Comparison of ENCODE assay signal across 8 cellular contexts in the genomic region with DNA sequence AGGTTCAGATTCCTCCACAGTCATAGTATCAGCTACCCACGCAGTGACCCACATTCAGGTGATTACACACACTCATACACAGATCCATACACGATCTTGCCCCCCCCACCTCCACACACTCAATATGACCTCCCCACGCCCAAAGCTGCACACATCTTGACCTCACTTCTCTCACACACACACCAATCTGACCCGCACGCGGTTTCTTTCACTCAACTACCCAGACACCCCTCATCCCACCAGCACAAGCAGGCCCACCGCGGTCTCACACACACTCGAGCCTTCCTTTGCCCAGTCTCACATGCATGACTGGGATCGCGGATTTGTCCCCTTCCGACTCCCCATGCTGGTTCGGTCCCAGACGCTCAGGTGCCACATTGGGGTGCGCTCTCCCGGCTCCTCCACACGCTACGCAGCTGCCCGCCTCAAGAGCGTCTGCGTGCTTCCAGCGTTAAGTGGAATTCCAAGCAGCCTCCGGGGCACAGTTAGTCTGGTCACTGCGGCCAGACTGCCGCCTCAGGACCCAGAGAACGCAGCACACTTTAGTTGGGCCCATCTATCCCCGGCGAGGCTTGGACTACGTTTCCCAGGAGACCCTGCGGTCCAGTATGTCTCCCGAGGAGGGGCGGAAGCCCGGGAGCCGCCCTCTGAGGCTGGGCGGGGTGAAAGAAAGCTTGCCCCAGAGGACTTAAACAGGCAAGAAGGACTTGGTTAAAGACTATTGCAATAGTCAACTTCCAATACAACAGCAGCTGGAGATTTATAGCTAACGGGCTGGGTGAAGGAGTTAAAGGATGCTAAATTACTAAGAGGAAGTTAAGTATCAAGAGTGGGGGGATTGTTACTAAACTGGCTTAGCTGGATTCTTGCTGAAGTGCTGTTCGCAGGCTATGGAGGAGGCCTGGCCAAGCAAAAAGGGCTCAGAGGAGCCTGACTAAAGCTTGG. TPM values are rescaled to one million over a fixed set of nuclear protein-coding genes. Genes with fewer than 3 reads are reported as not detected.
DNase-seq lines count a peak whose midpoint lies in the region; ATAC-seq and TF ChIP-seq lines count a peak whose summit lies in the region.

No MANE protein-coding gene starts in this region.

- H3K4me3 Mint-ChIP-seq in Calu3 (ENCODE audit: low read depth, unreplicated experiment), result no peak overlapping the region
- H3K4me3 Mint-ChIP-seq in activated T-cell treated with anti-CD3 and anti-CD28 coated beads, Interleukin-2, amount 50 U/mL, for 4 hours, result no peak overlapping the region

- 0% methylated on average over 33 of the region's 37 CpGs for WGBS in esophagus muscularis mucosa

- BruUV-seq in Calu3 (replicated peaks; lab: Mats Ljungman, UMichigan), result no TSS peak

- H3K9ac ChIP-seq in muscle layer of colon (ENCODE audit: low read length), result peak overlapping the region; percentile 83

- no peaks in the 10 kb centered on the region for H3K27me3 ChIP-seq in esophagus muscularis mucosa
- H3K27me3 ChIP-seq in muscle layer of colon (ENCODE audit: control insufficient read depth in 1 of 2, insufficient read depth in 2 of 2, low read length in 2 of 2), result no peaks in the 10 kb centered on the region

- H3K36me3 Mint-ChIP-seq in Calu3 (ENCODE audit: insufficient read depth, unreplicated experiment), result peaks cover 3% of the 10 kb centered on the region
- H3K36me3 Mint-ChIP-seq in activated T-cell treated with anti-CD3 and anti-CD28 coated beads, Interleukin-2, amount 50 U/mL, for 4 hours (ENCODE audit: insufficient read depth), result peaks cover 28% of the 10 kb centered on the region

- H3K27ac ChIP-seq in esophagus muscularis mucosa (replicated peaks in 1 of 4) (peak overlapping the region; percentile 82 to 94 (median 88)), muscle layer of colon (ENCODE audit: low read depth, low read length) (peak overlapping the region; percentile 80)

- peak; percentile 92 for DNase-seq in Calu3
- DNase-seq in HuH-7 (ENCODE audit: low spot score), result peak; percentile 68
- DNase-seq in OCI-M2 (lab: John Stamatoyannopoulos, UW; ENCODE audit: unreplicated experiment), result peak; percentile 100
- peak; percentile 80 for DNase-seq in activated T-cell treated with anti-CD3 and anti-CD28 coated beads, Interleukin-2, amount 50 U/mL, for 4 hours
- DNase-seq in esophagus muscularis mucosa (ENCODE audit: extremely low spot score), result peak; percentile 95
- peak; percentile 89 for DNase-seq in stimulated activated CD8-positive, alpha-beta memory T cell treated with anti-CD3 and anti-CD28 coated beads, Interleukin-4, amount 100 ng/mL, for 48 hours

- H3K9me3 ChIP-seq in esophagus muscularis mucosa (peaks cover 0 to 5% (median 2%) of the 10 kb centered on the region in 4 donors), muscle layer of colon (ENCODE audit: low read length) (peaks cover 7% of the 10 kb centered on the region)

- no peaks in the 10 kb centered on the region for H3K27me3 Mint-ChIP-seq in Calu3 (ENCODE audit: unreplicated experiment)
- H3K27me3 Mint-ChIP-seq in activated T-cell treated with anti-CD3 and anti-CD28 coated beads, Interleukin-2, amount 50 U/mL, for 4 hours (ENCODE audit: low read depth), result no peaks in the 10 kb centered on the region

- intact Hi-C loops in Calu3 (cut with micrococcal nuclease; ENCODE audit: unreplicated experiment), result loop anchor here (1.0 to 5.0 kb wide), 3 partner anchors 12 to 278 kb away; partner anchors contain the start of genes ZNF529, ZNF790 and ZNF850
- intact Hi-C loops in esophagus muscularis mucosa (cut with DNase I), result loop anchor here (5.0 to 10.0 kb wide), 2 partner anchors 67 to 165 kb away; partner anchors contain the start of genes ZNF567, ZNF568 and ZNF829

- peak overlapping the region; percentile 66 to 95 (median 76) for H3K4me3 ChIP-seq in esophagus muscularis mucosa
- peak overlapping the region; percentile 75 to 100 for H3K4me3 ChIP-seq in muscle layer of colon (ENCODE audit: low read depth in 1 of 2, low read length in 2 of 2)

- H3K27ac Mint-ChIP-seq in Calu3 (ENCODE audit: unreplicated experiment), result no peak overlapping the region

- CTCF ChIA-PET in Calu3 (lab: Charles Lee), result interaction anchor here (0.5 to 1.5 kb wide), 6 partner anchors 9 to 671 kb away, joined by 3 to 11 read pairs (median 4); partner anchors contain the start of genes ZNF567 and ZNF790

- TF ChIP-seq EP300 in esophagus muscularis mucosa (IDR thresholded peaks at IDR 0.05), result no peak

- H3K4me1 Mint-ChIP-seq in Calu3 (ENCODE audit: low read depth, unreplicated experiment), result no peaks in the 10 kb centered on the region
- H3K4me1 Mint-ChIP-seq in activated T-cell treated with anti-CD3 and anti-CD28 coated beads, Interleukin-2, amount 50 U/mL, for 4 hours (ENCODE audit: low read depth), result peaks cover 8% of the 10 kb centered on the region

- H3K9me3 Mint-ChIP-seq in Calu3 (ENCODE audit: low read depth, unreplicated experiment), result peaks cover 11% of the 10 kb centered on the region
- H3K9me3 Mint-ChIP-seq in activated T-cell treated with anti-CD3 and anti-CD28 coated beads, Interleukin-2, amount 50 U/mL, for 4 hours, result peaks cover 9% of the 10 kb centered on the region

- TF ChIP-seq CTCF in Calu3 (IDR thresholded peaks at IDR 0.05; ENCODE audit: unreplicated experiment) (no peak), esophagus muscularis mucosa (IDR thresholded peaks at IDR 0.05) (no peak)

- ATAC-seq in GM21390 (IDR thresholded peaks at IDR 0.05; ENCODE audit: unreplicated experiment), result peak; percentile 78
- peak; percentile 93 to 94 for ATAC-seq in activated T-cell treated with anti-CD3 and anti-CD28 coated beads, Interleukin-2, amount 50 U/mL, for 4 hours

- H3K4me1 ChIP-seq in esophagus muscularis mucosa (peaks cover 12 to 28% (median 23%) of the 10 kb centered on the region in 4 donors), muscle layer of colon (ENCODE audit: insufficient read depth, low read length) (peaks cover 13% of the 10 kb centered on the region)

- H3K36me3 ChIP-seq in esophagus muscularis mucosa (peaks cover 0 to 39% (median 14%) of the 10 kb centered on the region in 4 donors), muscle layer of colon (ENCODE audit: insufficient read depth, low read length) (peaks cover 4% of the 10 kb centered on the region)

- no peak for TF ChIP-seq POLR2A in esophagus muscularis mucosa (IDR thresholded peaks at IDR 0.05; ENCODE audit: low read depth)

RNA-seq across cellular contexts. Expression of gene ZNF345, which starts 0.7 kb away (rescaled TPM):
- 5.0 and 5.3 TPM in 2 replicates for total RNA-seq in Calu3 (2022)
- total RNA-seq in activated T-cell treated with anti-CD3 and anti-CD28 coated beads, Interleukin-2, amount 50 U/mL, for 4 hours, result 1 to 10 TPM; 1.9 to 2.6 (median 2.5) TPM
- 1 to 10 TPM; 3.0 to 6.6 (median 4.3) TPM for total RNA-seq in esophagus muscularis mucosa

RNA-seq across cellular contexts. Expression of gene ZNF790, which starts 11.8 kb away (rescaled TPM):
- total RNA-seq in Calu3 (2022), result 10.4 and 10.8 TPM in 2 replicates
- 1 to 10 TPM; 3.5 to 4.5 (median 4.4) TPM for total RNA-seq in activated T-cell treated with anti-CD3 and anti-CD28 coated beads, Interleukin-2, amount 50 U/mL, for 4 hours
- total RNA-seq in esophagus muscularis mucosa, result 10 to 100 TPM in 1 of 4 donors, 1 to 10 TPM in 3; 5.8 to 11.1 (median 7.8) TPM

Comparison
In these comparisons a context has a peak if more than half of its experiments do, and no peak if none do; other contexts are left out.
1. Peak in every context shown above with its lines: DNase-seq, ATAC-seq, H3K4me3 ChIP-seq and H3K27ac ChIP-seq.